ENCODE assay signal across 10 cellular contexts in the genomic region with DNA sequence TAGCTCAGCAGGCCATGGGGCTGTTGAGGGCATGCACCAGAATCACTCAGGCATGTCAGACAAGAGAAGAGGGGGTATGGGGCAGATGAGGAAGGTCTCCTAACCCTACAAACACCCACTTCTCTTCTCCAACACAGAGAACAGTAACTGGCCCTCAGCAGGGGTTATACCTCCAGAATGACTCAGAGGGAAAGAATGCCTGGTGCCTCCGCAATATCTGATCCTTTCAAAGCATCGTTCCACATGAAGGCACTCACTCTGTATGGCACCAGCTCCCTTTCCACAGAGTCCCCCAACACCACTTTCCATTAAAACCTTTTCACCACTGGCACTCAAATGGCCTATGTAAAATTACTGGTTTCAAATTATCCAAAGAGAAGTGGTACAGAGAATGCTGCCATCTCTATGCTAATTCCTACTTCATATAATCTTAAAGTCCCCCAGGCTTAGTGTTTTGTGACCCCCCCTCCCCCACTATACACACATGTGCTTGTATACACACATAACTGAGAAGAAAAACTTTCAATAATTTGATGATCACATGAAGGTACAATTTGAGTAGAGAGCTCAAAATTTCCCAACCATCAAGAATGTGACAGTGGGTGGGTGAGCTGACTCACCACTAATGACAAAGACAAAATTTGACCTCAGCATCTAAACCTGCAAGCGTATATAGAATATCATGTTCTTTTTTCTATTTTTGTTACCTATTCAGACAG.
A peak's percentile ranks its signal among the peaks of the same experiment; 100 is the strongest.
DNase-seq lines count a peak whose midpoint lies in the region; ATAC-seq and TF ChIP-seq lines count a peak whose summit lies in the region.
"Had no signal": no experiment of that assay in that cellular context is flagged by ENCODE, and none has a peak within 500 bp of the region (broad histone marks: within the 10 kb centered on the region; RNA-seq: fewer than 3 reads in every experiment).

No MANE protein-coding gene starts in this region.

- H3K36me3 ChIP-seq in ACC112 (ENCODE audit: insufficient read depth, low read length) (no peaks in the 10 kb centered on the region), H7 (replicated peaks; ENCODE audit: control insufficient read depth, insufficient read depth, low read length) (no peaks in the 10 kb centered on the region), hepatocyte (replicated peaks; ENCODE audit: insufficient read depth, low read depth) (no peaks in the 10 kb centered on the region)
- H3K36me3 ChIP-seq: pancreas had no signal

- H2AFZ ChIP-seq in ACC112 (ENCODE audit: low read length, unreplicated experiment) (no peak overlapping the region), hepatocyte (no peak overlapping the region)

- H3K4me1 ChIP-seq in ACC112 (ENCODE audit: control insufficient read depth, insufficient read depth, low read length, unreplicated experiment) (peaks cover 20% of the 10 kb centered on the region), hepatocyte (ENCODE audit: insufficient read depth) (peaks cover 10% of the 10 kb centered on the region)
- H3K4me1 ChIP-seq: pancreas had no signal

- H3K79me2 ChIP-seq in ACC112 (ENCODE audit: control insufficient read depth, insufficient read depth, low read length, unreplicated experiment): no peaks in the 10 kb centered on the region
- peaks cover 83% of the 10 kb centered on the region for H3K79me2 ChIP-seq in hepatocyte

- H4K20me1 ChIP-seq in hepatocyte (ENCODE audit: insufficient read depth, poor library complexity, severe bottlenecking): no peaks in the 10 kb centered on the region

- H3K27ac ChIP-seq in ACC112 (ENCODE audit: low read depth, low read length): peak overlapping the region; percentile 93
- peak overlapping the region; percentile 21 for H3K27ac ChIP-seq in hepatocyte
- H3K27ac ChIP-seq in dorsolateral prefrontal cortex: no peak overlapping the region
- H3K27ac ChIP-seq: pancreas had no signal

- intact Hi-C loops in dorsolateral prefrontal cortex (cut with DNase I): no loop called here

- H3K9me3 ChIP-seq in hepatocyte (ENCODE audit: low read depth): no peaks in the 10 kb centered on the region
- H3K9me3 ChIP-seq: pancreas had no signal

- ATAC-seq in HG03039 (IDR thresholded peaks at IDR 0.05; ENCODE audit: unreplicated experiment): no peak

- H3K4me2 ChIP-seq in hepatocyte: no peak overlapping the region

- no peak for TF ChIP-seq CTCF in hepatocyte (IDR thresholded peaks at IDR 0.05; ENCODE audit: poor library complexity)
- no peak for TF ChIP-seq CTCF in dorsolateral prefrontal cortex (IDR thresholded peaks at IDR 0.05 in 54 of 56, conservative IDR thresholded peaks at IDR 0.05 in 2 of 56; ENCODE audit: low read depth in 1 of 56, partially characterized antibody in 56 of 56)

- 60% methylated on average over 3 of the region's 3 CpGs for WGBS in hepatocyte (ENCODE audit: low lambda C conversion rate, missing lambda C conversion rate)

- H3K4me3 ChIP-seq in ACC112 (ENCODE audit: low read depth, low read length) (peak overlapping the region; percentile 55; the same call in 1 of the 2 replicates), H7 (ENCODE audit: insufficient read depth, low read depth, low read length) (no peak overlapping the region), hepatocyte (no peak overlapping the region), dorsolateral prefrontal cortex (no peak overlapping the region)
- H3K4me3 ChIP-seq: pancreas had no signal

- H3K9me2 ChIP-seq in hepatocyte (replicated peaks; ENCODE audit: insufficient read depth): no peaks in the 10 kb centered on the region

- H3K27me3 ChIP-seq in ACC112 (ENCODE audit: insufficient read depth, low read length) (no peaks in the 10 kb centered on the region), H7 (ENCODE audit: control insufficient read depth, insufficient read depth, low read length) (no peaks in the 10 kb centered on the region), hepatocyte (no peaks in the 10 kb centered on the region), dorsolateral prefrontal cortex (no peaks in the 10 kb centered on the region)
- H3K27me3 ChIP-seq: pancreas had no signal

- peak; percentile 59 for DNase-seq in H7
- peak; percentile 6 for DNase-seq in RKO (ENCODE audit: low spot score)
- DNase-seq in hepatocyte (ENCODE audit: low spot score): peak; percentile 25
- no peak for DNase-seq in dorsolateral prefrontal cortex
- DNase-seq in NCI-H1694 (lab: John Stamatoyannopoulos, UW): no peak
- DNase-seq in activated gamma-delta T cell (lab: John Stamatoyannopoulos, UW): no peak
- DNase-seq: activated effector memory CD4-positive, alpha-beta T cell treated with Interleukin-2 at 50 U/mL for 16 hours; pancreas had no signal

Comparison
In these comparisons a context has a peak if more than half of its experiments do, and no peak if none do; other contexts are left out.
1. H3K27ac ChIP-seq: peak in ACC112 (single experiment) and hepatocyte (single experiment); none in dorsolateral prefrontal cortex (0 of 59).
2. DNase-seq: peak in H7 (single experiment), RKO (single experiment) and hepatocyte (single experiment); none in dorsolateral prefrontal cortex (0 of 10), NCI-H1694 (single experiment) and activated gamma-delta T cell (single experiment).